30 cellular contexts compared by ENCODE assay signal in genomic region chr18:60162390-60162789, GRCh38.
DNase-seq lines count a peak whose midpoint lies in the region; ATAC-seq and TF ChIP-seq lines count a peak whose summit lies in the region.
"Had no signal": no experiment of that assay in that cellular context is flagged by ENCODE, and none has a peak within 500 bp of the region (broad histone marks: within the 10 kb centered on the region; RNA-seq: fewer than 3 reads in every experiment).

No MANE protein-coding gene starts in this region.

- H4K5ac ChIP-seq in mesendoderm (ENCODE audit: low read length) = no peak overlapping the region

- CTCF ChIA-PET in A673 (lab: Charles Lee) = no interaction called here

- no peak overlapping the region for H2BK5ac ChIP-seq in mesendoderm (ENCODE audit: low read length)

- peaks cover 4% of the 10 kb centered on the region for H3K4me1 Mint-ChIP-seq in endodermal cell
- H3K4me1 Mint-ChIP-seq: activated CD4-positive, alpha-beta memory T cell treated with anti-CD3 and anti-CD28 coated beads, Interleukin-2, amount 10 ng/mL, durations not matched to agents 7 days and 5 days; CD4-positive, CD25-positive, alpha-beta regulatory T cell; memory B cell had no signal

- H3K9me3 Mint-ChIP-seq in endodermal cell = no peaks in the 10 kb centered on the region
- H3K9me3 Mint-ChIP-seq: activated CD4-positive, alpha-beta memory T cell treated with anti-CD3 and anti-CD28 coated beads, Interleukin-2, amount 10 ng/mL, durations not matched to agents 7 days and 5 days; activated naive CD4-positive, alpha-beta T cell treated with anti-CD3 and anti-CD28 coated beads for 36 hours; memory B cell; type B pancreatic cell had no signal

- no peak overlapping the region for H4K8ac ChIP-seq in mesendoderm (ENCODE audit: low read depth, low read length)

- ATAC-seq in GM19043 (IDR thresholded peaks at IDR 0.05; ENCODE audit: low read depth, unreplicated experiment) (peak; percentile 35), HG02938 (IDR thresholded peaks at IDR 0.05; ENCODE audit: unreplicated experiment) (peak; percentile 63)

- H3K56ac ChIP-seq in mesendoderm (ENCODE audit: low read length) = no peak overlapping the region

- no peak overlapping the region for H3K18ac ChIP-seq in mesendoderm (ENCODE audit: low read length)

- DNase-seq in Kasumi-1 (lab: John Stamatoyannopoulos, UW) (peak; percentile 48 to 79), mesendoderm (no peak), endodermal cell (no peak), A673 (ENCODE audit: low spot score) (no peak), HCEC 1CT (no peak)
- DNase-seq: activated CD4-positive, alpha-beta memory T cell treated with anti-CD3 and anti-CD28 coated beads, Interleukin-2, amount 10 ng/mL, durations not matched to agents 7 days and 5 days; activated CD4-positive, alpha-beta T cell treated with anti-CD3 and anti-CD28 coated beads for 1 hour; activated CD8-positive, alpha-beta memory T cell treated with anti-CD3 and anti-CD28 coated beads, Interleukin-2, amount 50 U/mL, for 48 hours; activated naive CD4-positive, alpha-beta T cell treated with anti-CD3 and anti-CD28 coated beads for 36 hours; Calu3; CD4-positive, CD25-positive, alpha-beta regulatory T cell; central memory CD4-positive, alpha-beta T cell; cortex of kidney; DMS79 treated with DMSO at 0.1 percent for 48 hours; effector memory CD4-positive, alpha-beta T cell; erythroblast; NCI-H1105 treated with DMSO at 0.1 percent for 48 hours; NCI-H2029; NCI-H526; ovary; Peyer's patch; SIG-M5; stimulated activated naive CD4-positive, alpha-beta T cell; SW 1271 had no signal

- no peaks in the 10 kb centered on the region for H4K20me1 ChIP-seq in BLaER1 treated with 17β-estradiol and CSF1 and Interleukin-3, amounts not matched to agents 10 nM and 100 nM

- peaks cover 7 to 28% (median 19%) of the 10 kb centered on the region in 10 experiments; a peak in 17 of 20 replicates for H3K4me1 ChIP-seq in BLaER1 treated with 17β-estradiol and CSF1 and Interleukin-3, amounts not matched to agents 10 nM and 100 nM
- H3K4me1 ChIP-seq in mesendoderm (ENCODE audit: control insufficient read depth, low read depth, low read length) (no peaks in the 10 kb centered on the region), endodermal cell (ENCODE audit: control insufficient read depth, insufficient read depth, low read length) (no peaks in the 10 kb centered on the region), A673 (ENCODE audit: insufficient read depth, low read length, poor library complexity, severe bottlenecking) (no peaks in the 10 kb centered on the region)
- H3K4me1 ChIP-seq: Peyer's patch had no signal

- POLR2A ChIA-PET in A673 (lab: Charles Lee; ENCODE audit: low non-redundant PET) = no interaction called here

- H3K4ac ChIP-seq in mesendoderm (ENCODE audit: low read depth, low read length) = no peak overlapping the region

- TF ChIP-seq CTCF in endodermal cell (conservative IDR thresholded peaks at IDR 0.05) (no peak), A673 (conservative IDR thresholded peaks at IDR 0.05; ENCODE audit: low read depth, low read length) (no peak)

- H3K27me3 Mint-ChIP-seq in endodermal cell (ENCODE audit: insufficient read depth) = no peaks in the 10 kb centered on the region
- H3K27me3 Mint-ChIP-seq: activated CD4-positive, alpha-beta memory T cell treated with anti-CD3 and anti-CD28 coated beads, Interleukin-2, amount 10 ng/mL, durations not matched to agents 7 days and 5 days; CD4-positive, CD25-positive, alpha-beta regulatory T cell had no signal

- no peaks in the 10 kb centered on the region for H3K27me3 ChIP-seq in BLaER1 treated with 17β-estradiol and CSF1 and Interleukin-3, amounts not matched to agents 10 nM and 100 nM
- H3K27me3 ChIP-seq in mesendoderm (ENCODE audit: insufficient read depth, low read length, poor library complexity) (no peaks in the 10 kb centered on the region), endodermal cell (ENCODE audit: control insufficient read depth, insufficient read depth, low read length, poor library complexity, severe bottlenecking) (no peaks in the 10 kb centered on the region), A673 (replicated peaks; ENCODE audit: insufficient read depth, low read depth, low read length, poor library complexity) (peaks cover 3% of the 10 kb centered on the region)
- H3K27me3 ChIP-seq: ovary, Peyer's patch had no signal

- H3K9me3 ChIP-seq in BLaER1 treated with 17β-estradiol and CSF1 and Interleukin-3, amounts not matched to agents 10 nM and 100 nM (replicated peaks in 1 of 11) = peaks cover 0 to 21% (median 9%) of the 10 kb centered on the region in 11 experiments; a peak in 13 of 22 replicates
- H3K9me3 ChIP-seq in endodermal cell (ENCODE audit: control insufficient read depth, low read length) (no peaks in the 10 kb centered on the region), A673 (ENCODE audit: low read depth, low read length, poor library complexity, severe bottlenecking) (no peaks in the 10 kb centered on the region)
- H3K9me3 ChIP-seq: ovary, Peyer's patch had no signal

- H2BK15ac ChIP-seq in mesendoderm (replicated peaks; ENCODE audit: low read depth) = no peak overlapping the region

- H3K27ac ChIP-seq in BLaER1 treated with 17β-estradiol and CSF1 and Interleukin-3, amounts not matched to agents 10 nM and 100 nM = no peak overlapping the region
- H3K27ac ChIP-seq in mesendoderm (ENCODE audit: low read depth, low read length) (no peak overlapping the region), endodermal cell (ENCODE audit: low read depth, low read length) (no peak overlapping the region), A673 (ENCODE audit: low read depth, low read length, poor library complexity, severe bottlenecking) (no peak overlapping the region)
- H3K27ac ChIP-seq: ovary, Peyer's patch had no signal

- intact Hi-C loops in A673 (cut with micrococcal nuclease; ENCODE audit: unreplicated experiment) = no loop called here

- no peak overlapping the region for H3K4me3 Mint-ChIP-seq in endodermal cell
- H3K4me3 Mint-ChIP-seq: activated CD4-positive, alpha-beta memory T cell treated with anti-CD3 and anti-CD28 coated beads, Interleukin-2, amount 10 ng/mL, durations not matched to agents 7 days and 5 days; activated naive CD4-positive, alpha-beta T cell treated with anti-CD3 and anti-CD28 coated beads for 36 hours; activated T-helper 1 cell treated with anti-CD3 and anti-CD28 coated beads, Interleukin-12 subunit alpha, Interleukin-12 subunit beta, Interleukin-2, Interleukin-4 antibody, amounts not matched to agents 30 ng/mL and 10 ng/mL and 1 ng/mL, durations not matched to agents 14 hours and 24 hours and 36 hours; CD4-positive, CD25-positive, alpha-beta regulatory T cell; memory B cell; type B pancreatic cell had no signal

- H3K27ac Mint-ChIP-seq in endodermal cell = no peak overlapping the region
- H3K27ac Mint-ChIP-seq: activated CD4-positive, alpha-beta memory T cell treated with anti-CD3 and anti-CD28 coated beads, Interleukin-2, amount 10 ng/mL, durations not matched to agents 7 days and 5 days; activated naive CD4-positive, alpha-beta T cell treated with anti-CD3 and anti-CD28 coated beads for 36 hours; activated T-helper 1 cell treated with anti-CD3 and anti-CD28 coated beads, Interleukin-12 subunit alpha, Interleukin-12 subunit beta, Interleukin-2, Interleukin-4 antibody, amounts not matched to agents 30 ng/mL and 10 ng/mL and 1 ng/mL, durations not matched to agents 14 hours and 24 hours and 36 hours; CD4-positive, CD25-positive, alpha-beta regulatory T cell; memory B cell; type B pancreatic cell had no signal

- H3K4me2 ChIP-seq in BLaER1 treated with 17β-estradiol and CSF1 and Interleukin-3, amounts not matched to agents 10 nM and 100 nM = peak overlapping the region; percentile 13 to 62 (median 29); a peak in 10 of 22 replicates
- H3K4me2 ChIP-seq in mesendoderm (ENCODE audit: low read length) = no peak overlapping the region

- H3K36me3 Mint-ChIP-seq in endodermal cell (ENCODE audit: low read depth) = no peaks in the 10 kb centered on the region
- H3K36me3 Mint-ChIP-seq: CD4-positive, CD25-positive, alpha-beta regulatory T cell; memory B cell; type B pancreatic cell had no signal

- no peaks in the 10 kb centered on the region for H3K36me3 ChIP-seq in BLaER1 treated with 17β-estradiol and CSF1 and Interleukin-3, amounts not matched to agents 10 nM and 100 nM
- H3K36me3 ChIP-seq in mesendoderm (ENCODE audit: control insufficient read depth, insufficient read depth, low read length) (no peaks in the 10 kb centered on the region), endodermal cell (ENCODE audit: control insufficient read depth, insufficient read depth, low read length) (no peaks in the 10 kb centered on the region), A673 (ENCODE audit: insufficient read depth, low read length, poor library complexity, severe bottlenecking) (no peaks in the 10 kb centered on the region)
- H3K36me3 ChIP-seq: ovary, Peyer's patch had no signal

- no peak overlapping the region for H2BK120ac ChIP-seq in mesendoderm (ENCODE audit: low read depth, low read length)

- H2AK5ac ChIP-seq in mesendoderm (ENCODE audit: low read length) = no peak overlapping the region

- no peak overlapping the region for H3K4me3 ChIP-seq in BLaER1 treated with 17β-estradiol and CSF1 and Interleukin-3, amounts not matched to agents 10 nM and 100 nM
- H3K4me3 ChIP-seq in mesendoderm (ENCODE audit: low read length) = no peak overlapping the region
- no peak overlapping the region for H3K4me3 ChIP-seq in endodermal cell (ENCODE audit: low read length)
- H3K4me3 ChIP-seq in A673 (ENCODE audit: low read depth, low read length, poor library complexity, severe bottlenecking) = no peak overlapping the region
- H3K4me3 ChIP-seq: ovary, Peyer's patch had no signal

- BruUV-seq in A673 (replicated peaks; lab: Mats Ljungman, UMichigan) = no TSS peak

- H3K23ac ChIP-seq in mesendoderm (ENCODE audit: low read length) = no peak overlapping the region

- no peaks in the 10 kb centered on the region for H3K79me1 ChIP-seq in mesendoderm (ENCODE audit: low read length)

- H3K79me2 ChIP-seq in mesendoderm (ENCODE audit: control insufficient read depth, insufficient read depth, low read length) = no peaks in the 10 kb centered on the region

- no peak overlapping the region for H3K9ac ChIP-seq in BLaER1 treated with 17β-estradiol and CSF1 and Interleukin-3, amounts not matched to agents 10 nM and 100 nM
- H3K9ac ChIP-seq in mesendoderm (ENCODE audit: low read length) (no peak overlapping the region), endodermal cell (ENCODE audit: extremely low read depth, low read length, poor library complexity, severe bottlenecking) (no peak overlapping the region)

Comparison
In these comparisons a context has a peak if more than half of its experiments do, and no peak if none do; other contexts are left out.
1. DNase-seq: peak in Kasumi-1 (2 of 2); none in mesendoderm (single experiment), endodermal cell (single experiment), A673 (single experiment) and HCEC 1CT (single experiment).